In the genomic region with DNA sequence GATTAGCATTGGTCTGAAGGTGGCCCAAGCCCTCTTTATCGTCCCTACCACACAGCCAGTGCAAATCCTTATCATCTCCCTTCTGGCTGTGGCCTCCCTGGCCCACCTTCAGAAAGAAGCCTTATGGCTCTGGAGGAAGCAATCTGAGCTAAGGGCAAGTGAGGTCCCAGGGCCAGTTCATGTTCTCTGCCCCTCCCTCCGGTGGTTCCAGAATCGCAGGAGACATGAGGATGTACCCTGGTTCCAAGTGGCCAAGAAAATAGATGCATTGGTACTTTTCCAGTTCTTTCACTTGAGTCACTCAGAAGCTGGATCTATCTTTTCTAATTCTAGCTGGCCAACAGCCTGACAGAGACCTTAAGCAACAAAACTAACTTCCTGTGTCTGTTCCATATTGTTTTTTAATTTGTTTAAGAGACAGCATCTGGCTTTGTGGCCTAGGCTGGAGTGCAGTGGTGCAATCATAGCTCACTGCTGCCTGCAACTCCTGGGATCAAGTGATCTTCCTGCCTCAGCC, we compare ENCODE assay signal across 9 cellular contexts.
DNase-seq lines count a peak whose midpoint lies in the region; ATAC-seq and TF ChIP-seq lines count a peak whose summit lies in the region.
"Had no signal": no experiment of that assay in that cellular context is flagged by ENCODE, and none has a peak within 500 bp of the region (broad histone marks: within the 10 kb centered on the region; RNA-seq: fewer than 3 reads in every experiment).

No MANE protein-coding gene starts in this region.

- in situ Hi-C loops in G401 (cut with HindIII; ENCODE audit: low sequenced_read_pairs) = no loop called here

- TF ChIP-seq CTCF in AG04450 (IDR thresholded peaks at IDR 0.05; ENCODE audit: low read depth, low read length) = no peak
- TF ChIP-seq CTCF in cardiac fibroblast (IDR thresholded peaks at IDR 0.05; ENCODE audit: low read depth, low read length) = no peak

- no peaks in the 10 kb centered on the region for H3K27me3 ChIP-seq in AG04450 (ENCODE audit: control insufficient read depth, insufficient read depth, low read length)
- H3K27me3 ChIP-seq in mesenchymal stem cell (ENCODE audit: control insufficient read depth in 1 of 2, insufficient read depth in 1 of 2, low read length in 2 of 2) = no peaks in the 10 kb centered on the region

- peak overlapping the region; percentile 76 for H3K9ac ChIP-seq in mesenchymal stem cell (ENCODE audit: low read length)

- H3K4me3 ChIP-seq in AG04450 (ENCODE audit: low read depth, low read length) (no peak overlapping the region), cardiac fibroblast (replicated peaks in 1 of 2; ENCODE audit: low read depth in 2 of 2, low read length in 2 of 2) (no peak overlapping the region), mesenchymal stem cell (ENCODE audit: insufficient read depth in 1 of 2, low read depth in 1 of 2, low read length in 2 of 2) (peak overlapping the region in 1 of 2 experiments; percentile 45)

- H3K18ac ChIP-seq in mesenchymal stem cell (ENCODE audit: low read depth in 1 of 2, low read length in 2 of 2) = peak overlapping the region in 1 of 2 experiments; percentile 82

- H3K27ac Mint-ChIP-seq in activated CD8-positive, alpha-beta memory T cell treated with anti-CD3 and anti-CD28 coated beads, Interleukin-2, amount 10 ng/mL, durations not matched to agents 7 days and 5 days = no peak overlapping the region
- H3K27ac Mint-ChIP-seq: activated naive CD4-positive, alpha-beta T cell treated with anti-CD3 and anti-CD28 coated beads, Interleukin-2, amount 50 U/mL, for 24 hours had no signal

- peak overlapping the region; percentile 46 to 63 for H3K4ac ChIP-seq in mesenchymal stem cell (ENCODE audit: low read depth in 1 of 2, low read length in 2 of 2)

- peaks cover 3% of the 10 kb centered on the region for H3K79me1 ChIP-seq in mesenchymal stem cell (replicated peaks; ENCODE audit: low read length, poor library complexity, severe bottlenecking)

- H4K91ac ChIP-seq in mesenchymal stem cell (ENCODE audit: low read length) = no peak overlapping the region

- no peak overlapping the region for H3K4me2 ChIP-seq in mesenchymal stem cell (ENCODE audit: low read length, poor library complexity, severe bottlenecking)

- no peak overlapping the region for H3K23ac ChIP-seq in mesenchymal stem cell (ENCODE audit: low read length in 2 of 2)

- peak overlapping the region; percentile 49 to 61 for H2BK12ac ChIP-seq in mesenchymal stem cell (ENCODE audit: low read length in 2 of 2)

- H2BK120ac ChIP-seq in mesenchymal stem cell (ENCODE audit: low read depth, low read length) = peak overlapping the region; percentile 86

- H3K4me1 ChIP-seq in mesenchymal stem cell (ENCODE audit: control insufficient read depth, insufficient read depth, low read depth, low read length) = peaks cover 7% of the 10 kb centered on the region

- no peaks in the 10 kb centered on the region for H3K9me3 Mint-ChIP-seq in activated CD8-positive, alpha-beta memory T cell treated with anti-CD3 and anti-CD28 coated beads, Interleukin-2, amount 10 ng/mL, durations not matched to agents 7 days and 5 days (ENCODE audit: low read depth)
- H3K9me3 Mint-ChIP-seq: activated naive CD4-positive, alpha-beta T cell treated with anti-CD3 and anti-CD28 coated beads, Interleukin-2, amount 50 U/mL, for 24 hours had no signal

- peaks cover 25% of the 10 kb centered on the region for H3K27me3 Mint-ChIP-seq in activated CD8-positive, alpha-beta memory T cell treated with anti-CD3 and anti-CD28 coated beads, Interleukin-2, amount 10 ng/mL, durations not matched to agents 7 days and 5 days

- DNase-seq in AG04450 (ENCODE audit: low read depth, low spot score) = no peak
- peak; percentile 62 for DNase-seq in M059J (ENCODE audit: low read depth)
- peak; percentile 75 to 93 for DNase-seq in cardiac fibroblast (ENCODE audit: low read depth in 2 of 2)
- DNase-seq in mesenchymal stem cell = peak; percentile 86
- DNase-seq in activated CD8-positive, alpha-beta memory T cell treated with anti-CD3 and anti-CD28 coated beads, Interleukin-2, amount 10 ng/mL, durations not matched to agents 7 days and 5 days = no peak
- DNase-seq in G401 (ENCODE audit: low spot score) = no peak
- no peak for DNase-seq in activated CD8-positive, alpha-beta memory T cell treated with anti-CD3 and anti-CD28 coated beads, Interleukin-2, amount 50 U/mL, for 48 hours

- ATAC-seq in HG03565 (IDR thresholded peaks at IDR 0.05; ENCODE audit: unreplicated experiment) = no peak
- ATAC-seq in activated CD8-positive, alpha-beta memory T cell treated with anti-CD3 and anti-CD28 coated beads, Interleukin-2, amount 10 ng/mL, durations not matched to agents 7 days and 5 days = no peak

- H3K4me3 Mint-ChIP-seq in activated CD8-positive, alpha-beta memory T cell treated with anti-CD3 and anti-CD28 coated beads, Interleukin-2, amount 10 ng/mL, durations not matched to agents 7 days and 5 days = no peak overlapping the region
- H3K4me3 Mint-ChIP-seq: activated naive CD4-positive, alpha-beta T cell treated with anti-CD3 and anti-CD28 coated beads, Interleukin-2, amount 50 U/mL, for 24 hours had no signal

- peaks cover 2% of the 10 kb centered on the region; the same call in 1 of the 2 replicates for H3K9me3 ChIP-seq in AG04450 (ENCODE audit: control insufficient read depth, insufficient read depth, low read length)
- no peaks in the 10 kb centered on the region for H3K9me3 ChIP-seq in mesenchymal stem cell (ENCODE audit: control insufficient read depth, low read length)

- peak overlapping the region; percentile 33 for H2AK5ac ChIP-seq in mesenchymal stem cell (ENCODE audit: low read length, severe bottlenecking)

- peaks cover 2% of the 10 kb centered on the region for H3K36me3 Mint-ChIP-seq in activated CD8-positive, alpha-beta memory T cell treated with anti-CD3 and anti-CD28 coated beads, Interleukin-2, amount 10 ng/mL, durations not matched to agents 7 days and 5 days
- H3K36me3 Mint-ChIP-seq: activated naive CD4-positive, alpha-beta T cell treated with anti-CD3 and anti-CD28 coated beads, Interleukin-2, amount 50 U/mL, for 24 hours had no signal

- CTCF ChIA-PET in AG04450 (lab: Charles Lee) = no interaction called here
- CTCF ChIA-PET in activated CD8-positive, alpha-beta memory T cell treated with anti-CD3 and anti-CD28 coated beads, Interleukin-2, amount 10 ng/mL, durations not matched to agents 7 days and 5 days (lab: Charles Lee) = no interaction called here

- peak overlapping the region; percentile 19 for H4K8ac ChIP-seq in mesenchymal stem cell (ENCODE audit: low read length)

- no peak overlapping the region for H2AFZ ChIP-seq in mesenchymal stem cell (ENCODE audit: low read depth, low read length)

- no peak overlapping the region for H2BK15ac ChIP-seq in mesenchymal stem cell (ENCODE audit: low read depth, poor library complexity, severe bottlenecking)

- WGBS in mesenchymal stem cell = 92% methylated on average over 3 of the region's 3 CpGs

- POLR2A ChIA-PET in AG04450 (lab: Yijun Ruan, JAX) = interaction anchor here (1.1 kb wide), 1 partner anchor 50 kb away, joined by 3 read pairs; no protein-coding TSS in a partner anchor

- peak overlapping the region; percentile 73 for H3K27ac ChIP-seq in AG04450 (ENCODE audit: low read depth, low read length)
- H3K27ac ChIP-seq in mesenchymal stem cell (ENCODE audit: low read length, poor library complexity, severe bottlenecking) = no peak overlapping the region

- H3K4me1 Mint-ChIP-seq in activated CD8-positive, alpha-beta memory T cell treated with anti-CD3 and anti-CD28 coated beads, Interleukin-2, amount 10 ng/mL, durations not matched to agents 7 days and 5 days = peaks cover 1% of the 10 kb centered on the region
- H3K4me1 Mint-ChIP-seq: activated naive CD4-positive, alpha-beta T cell treated with anti-CD3 and anti-CD28 coated beads, Interleukin-2, amount 50 U/mL, for 24 hours had no signal

- H3K14ac ChIP-seq in mesenchymal stem cell (ENCODE audit: low read length in 2 of 2) = no peak overlapping the region

- peaks cover 0 to 5% of the 10 kb centered on the region in 2 experiments for H3K36me3 ChIP-seq in mesenchymal stem cell (ENCODE audit: control insufficient read depth in 1 of 2, insufficient read depth in 2 of 2, low read depth in 1 of 2, low read length in 2 of 2)

- no peak overlapping the region for H2BK5ac ChIP-seq in mesenchymal stem cell (ENCODE audit: low read depth, low read length, poor library complexity, severe bottlenecking)

Comparison
In these comparisons a context has a peak if more than half of its experiments do, and no peak if none do; other contexts are left out.
1. DNase-seq: peak in M059J (single experiment), cardiac fibroblast (2 of 2) and mesenchymal stem cell (single experiment); none in AG04450 (single experiment), activated CD8-positive, alpha-beta memory T cell treated with anti-CD3 and anti-CD28 coated beads, Interleukin-2, amount 10 ng/mL, durations not matched to agents 7 days and 5 days (single experiment), G401 (single experiment) and activated CD8-positive, alpha-beta memory T cell treated with anti-CD3 and anti-CD28 coated beads, Interleukin-2, amount 50 U/mL, for 48 hours (single experiment).